Comparison of ENCODE assay signal across 8 cellular contexts in the genomic region with DNA sequence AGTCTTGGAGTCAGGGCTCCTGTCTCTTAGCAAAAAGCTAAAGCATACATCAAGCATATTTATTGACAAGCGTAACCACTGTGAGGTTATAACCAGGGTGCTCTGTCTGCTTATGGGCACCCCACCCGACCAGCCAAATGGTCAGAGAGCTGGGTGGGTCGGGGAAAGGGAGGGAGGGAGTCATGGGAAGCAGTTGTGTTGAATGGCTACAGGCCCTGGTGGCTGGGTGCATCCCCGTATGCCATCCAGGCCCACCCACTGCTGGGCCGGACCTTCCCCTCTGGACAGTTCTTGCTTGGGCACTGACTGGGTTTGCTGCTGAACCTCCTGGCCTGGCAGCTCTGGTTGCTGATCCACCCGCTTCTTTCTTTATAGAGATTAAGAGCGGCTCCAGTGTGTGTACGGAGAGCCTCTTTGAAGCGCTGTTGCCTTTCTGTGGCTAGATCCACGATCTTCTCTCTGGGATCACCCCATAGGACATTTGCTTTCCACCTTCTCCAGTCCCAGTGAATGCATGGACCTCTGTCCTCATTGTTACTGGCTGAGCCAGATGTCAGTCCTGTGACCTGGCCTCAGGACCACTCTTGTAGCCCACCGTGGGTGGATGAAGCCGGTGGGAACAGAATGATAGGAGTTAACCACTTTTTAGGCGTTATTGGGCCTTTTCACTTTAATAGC. TPM values are rescaled to one million over a fixed set of nuclear protein-coding genes. Genes with fewer than 3 reads are reported as not detected.
DNase-seq lines count a peak whose midpoint lies in the region; ATAC-seq, FAIRE-seq and TF ChIP-seq lines count a peak whose summit lies in the region.
"Had no signal": no experiment of that assay in that cellular context is flagged by ENCODE, and none has a peak within 500 bp of the region (broad histone marks: within the 10 kb centered on the region; RNA-seq: fewer than 3 reads in every experiment).

No MANE protein-coding gene starts in this region.

- H3K9ac ChIP-seq in IMR-90 (ENCODE audit: low read depth, low read length) (peak overlapping the region; percentile 81), keratinocyte (ENCODE audit: control insufficient read depth, extremely low read depth, insufficient read depth, low read length) (peak overlapping the region; percentile 77)

- H2AFZ ChIP-seq in IMR-90 (replicated peaks; ENCODE audit: low read length, poor library complexity) (peak overlapping the region; percentile 15), keratinocyte (ENCODE audit: control insufficient read depth, low read length) (no peak overlapping the region)

- no peak overlapping the region for H3K4me3 Mint-ChIP-seq in activated naive CD8-positive, alpha-beta T cell treated with anti-CD3 and anti-CD28 coated beads for 36 hours

- H3K27me3 Mint-ChIP-seq in activated naive CD8-positive, alpha-beta T cell treated with anti-CD3 and anti-CD28 coated beads for 36 hours = no peaks in the 10 kb centered on the region

- peak overlapping the region; percentile 98 for H2BK120ac ChIP-seq in IMR-90 (ENCODE audit: low read depth, low read length)

- H3K4me1 ChIP-seq in IMR-90 (ENCODE audit: control insufficient read depth, insufficient read depth, low read length) (peaks cover 52% of the 10 kb centered on the region), keratinocyte (ENCODE audit: control insufficient read depth, extremely low read depth, insufficient read depth, low read length) (peaks cover 87% of the 10 kb centered on the region), stomach (peaks cover 52 to 82% (median 67%) of the 10 kb centered on the region in 4 donors)

- peak overlapping the region; percentile 77; the same call in 2 of the 3 replicates for H2BK15ac ChIP-seq in IMR-90 (ENCODE audit: low read depth, low read length)

- peak overlapping the region; percentile 99 for H2BK20ac ChIP-seq in IMR-90 (ENCODE audit: low read depth, low read length)

- peaks cover 34% of the 10 kb centered on the region for H3K36me3 ChIP-seq in IMR-90 (ENCODE audit: control insufficient read depth, insufficient read depth, low read length)
- H3K36me3 ChIP-seq in keratinocyte (ENCODE audit: control insufficient read depth in 2 of 2, extremely low read depth in 1 of 2, insufficient read depth in 2 of 2, low read length in 2 of 2) = peaks cover 0 to 3% of the 10 kb centered on the region in 2 experiments
- no peaks in the 10 kb centered on the region for H3K36me3 ChIP-seq in stomach

- peaks cover 49% of the 10 kb centered on the region for H3K9me1 ChIP-seq in IMR-90 (ENCODE audit: insufficient read depth, low read length)
- no peaks in the 10 kb centered on the region for H3K9me1 ChIP-seq in keratinocyte (ENCODE audit: control insufficient read depth, extremely low read depth, insufficient read depth, low read length)

- H3K27me3 ChIP-seq in IMR-90 (ENCODE audit: control insufficient read depth, insufficient read depth, low read length) (no peaks in the 10 kb centered on the region), keratinocyte (ENCODE audit: control insufficient read depth, extremely low read depth, insufficient read depth, low read length) (no peaks in the 10 kb centered on the region), stomach (no peaks in the 10 kb centered on the region)

- H3K27ac ChIP-seq in IMR-90 (ENCODE audit: insufficient read depth, low read length) (peak overlapping the region; percentile 95), keratinocyte (ENCODE audit: control insufficient read depth, insufficient read depth, low read length) (peak overlapping the region; percentile 99), stomach (peak overlapping the region; percentile 11 to 86 (median 80))

- peak overlapping the region; percentile 86 for H2AK9ac ChIP-seq in IMR-90 (replicated peaks; ENCODE audit: low read depth, low read length, poor library complexity)

- in situ Hi-C loops in IMR-90 (cut with MboI; ENCODE audit: low sequenced_read_pairs) = no loop called here

- no peaks in the 10 kb centered on the region for H3K9me3 Mint-ChIP-seq in activated naive CD8-positive, alpha-beta T cell treated with anti-CD3 and anti-CD28 coated beads for 36 hours

- H3K4me3 ChIP-seq in IMR-90 (ENCODE audit: insufficient read depth, low read depth, low read length) (no peak overlapping the region), keratinocyte (ENCODE audit: control insufficient read depth in 2 of 3, extremely low read depth in 1 of 3, insufficient read depth in 2 of 3, low read depth in 1 of 3, low read length in 3 of 3) (peak overlapping the region in 2 of 3 experiments; percentile 19 to 47), stomach (no peak overlapping the region)

- H2AK5ac ChIP-seq in IMR-90 (ENCODE audit: low read depth, low read length) = peak overlapping the region; percentile 99

- H4K20me1 ChIP-seq in IMR-90 (ENCODE audit: insufficient read depth, low read length) (peaks cover 10% of the 10 kb centered on the region; the same call in 1 of the 2 replicates), keratinocyte (ENCODE audit: control insufficient read depth, extremely low read depth, insufficient read depth, low read length) (peaks cover 3% of the 10 kb centered on the region)

- DNase-seq in IMR-90 = no peak
- DNase-seq in activated naive CD8-positive, alpha-beta T cell treated with anti-CD3 and anti-CD28 coated beads for 36 hours = no peak
- no peak for DNase-seq in keratinocyte (ENCODE audit: low read depth, low spot score)
- DNase-seq in stomach = no peak
- no peak for DNase-seq in NCI-H2227 (lab: John Stamatoyannopoulos, UW; ENCODE audit: unreplicated experiment)
- DNase-seq in NCI-H524 treated with DMSO at 0.1 percent for 48 hours (lab: John Stamatoyannopoulos, UW) = no peak
- DNase-seq: substantia nigra had no signal

- peak overlapping the region; percentile 89 for H4K5ac ChIP-seq in IMR-90 (ENCODE audit: low read depth, low read length)

- dilution Hi-C loops in IMR-90 (cut with HindIII; ENCODE audit: low sequenced_read_pairs, unreplicated experiment) = no loop called here
- dilution Hi-C loops in keratinocyte (cut with MboI; ENCODE audit: extremely low pct_ligation_motif_present, low sequenced_read_pairs) = no loop called here

- BruUV-seq in IMR-90 (replicated peaks; lab: Mats Ljungman, UMichigan) = no TSS peak

- no peak for TF ChIP-seq RAD21 in IMR-90 (IDR thresholded peaks at IDR 0.05; ENCODE audit: low read length)

- peak overlapping the region; percentile 99 for H4K91ac ChIP-seq in IMR-90 (ENCODE audit: insufficient read depth, low read depth, low read length)

- CTCF ChIA-PET in IMR-90 (lab: Yijun Ruan, JAX) = interaction anchor here (1.0 to 1.2 kb wide), 2 partner anchors 16 to 178 kb away, joined by 3 read pairs; no protein-coding TSS in a partner anchor

- H3K79me2 ChIP-seq in keratinocyte (ENCODE audit: control insufficient read depth, insufficient read depth, low read length) = peaks cover 53% of the 10 kb centered on the region

- H3K79me1 ChIP-seq in IMR-90 (ENCODE audit: low read depth in 1 of 2, low read length in 2 of 2) = peaks cover 27 to 84% of the 10 kb centered on the region in 2 experiments

- intact Hi-C loops in IMR-90 (cut with micrococcal nuclease) (loop anchor here (2.0 to 5.0 kb wide), 2 partner anchors 16 to 58 kb away; partner anchors contain the start of gene SMAD3), stomach (cut with DNase I; ENCODE audit: low total_unique reads) (loop anchor here (10.0 kb wide), 1 partner anchor 60 kb away; the partner anchor contains the start of gene SMAD3)

- no CpG with 5 or more reads among the region's 13 CpGs for WGBS in IMR-90 (ENCODE audit: extremely low coverage in 2 of 2, insufficient read length in 1 of 2), 2 experiments
- WGBS in stomach, 5 donors = 64 to 71% (median 66%) methylated on average over 13 of the region's 13 CpGs

- TF ChIP-seq CTCF in IMR-90 (conservative IDR thresholded peaks at IDR 0.05; ENCODE audit: low read depth, low read length) (no peak), keratinocyte (optimal IDR thresholded peaks at IDR 0.05 in 1 of 3, IDR thresholded peaks at IDR 0.05 in 1 of 3, conservative IDR thresholded peaks at IDR 0.05 in 1 of 3; ENCODE audit: extremely low read depth in 1 of 3, insufficient read depth in 2 of 3, low read length in 3 of 3) (no peak), stomach (IDR thresholded peaks at IDR 0.05) (no peak)

- peak overlapping the region; percentile 85 for H3K18ac ChIP-seq in IMR-90 (ENCODE audit: low read depth, low read length)

- no peak for TF ChIP-seq EP300 in stomach (IDR thresholded peaks at IDR 0.05)

- H2BK5ac ChIP-seq in IMR-90 (ENCODE audit: low read depth, low read length, poor library complexity, severe bottlenecking) = peak overlapping the region; percentile 99

- peaks cover 46% of the 10 kb centered on the region for H3K4me1 Mint-ChIP-seq in activated naive CD8-positive, alpha-beta T cell treated with anti-CD3 and anti-CD28 coated beads for 36 hours

- ATAC-seq in IMR-90 (ENCODE audit: low read depth) (peak; percentile 9), HG03139 (IDR thresholded peaks at IDR 0.05; ENCODE audit: unreplicated experiment) (no peak)

- TF ChIP-seq POLR2A in IMR-90 (IDR thresholded peaks at IDR 0.05; ENCODE audit: low read depth, low read length) = no peak
- TF ChIP-seq POLR2A in stomach (IDR thresholded peaks at IDR 0.05) = no peak

- H3K4ac ChIP-seq in IMR-90 (ENCODE audit: low read depth, low read length) = peak overlapping the region; percentile 100

- peak overlapping the region; percentile 92 to 98 for H4K8ac ChIP-seq in IMR-90 (ENCODE audit: low read depth in 2 of 2, low read length in 2 of 2)

- H3K56ac ChIP-seq in IMR-90 (ENCODE audit: extremely low read depth, insufficient read depth, low read length) = peak overlapping the region; percentile 94

- H3K23ac ChIP-seq in IMR-90 (ENCODE audit: low read depth, low read length) = peak overlapping the region; percentile 98

- POLR2A ChIA-PET in IMR-90 (lab: Charles Lee; ENCODE audit: unreplicated experiment) = interaction anchor here (0.6 to 1.4 kb wide), 3 partner anchors 22 to 59 kb away, joined by 3 to 6 read pairs (median 5); partner anchors contain the start of gene SMAD3

- peak overlapping the region; percentile 97 for H3K14ac ChIP-seq in IMR-90 (replicated peaks; ENCODE audit: low read depth, low read length)

- H3K36me3 Mint-ChIP-seq in activated naive CD8-positive, alpha-beta T cell treated with anti-CD3 and anti-CD28 coated beads for 36 hours = no peaks in the 10 kb centered on the region

- H3K4me2 ChIP-seq in IMR-90 (ENCODE audit: low read depth, low read length) = peak overlapping the region; percentile 37
- H3K4me2 ChIP-seq in keratinocyte (ENCODE audit: control insufficient read depth, extremely low read depth, insufficient read depth, low read depth, low read length) = peak overlapping the region; percentile 84

- peak overlapping the region; percentile 16 for H3K27ac Mint-ChIP-seq in activated naive CD8-positive, alpha-beta T cell treated with anti-CD3 and anti-CD28 coated beads for 36 hours

- H3K9me3 ChIP-seq in IMR-90 (ENCODE audit: control insufficient read depth, insufficient read depth, low read length) (no peaks in the 10 kb centered on the region), keratinocyte (ENCODE audit: control insufficient read depth, low read depth, low read length) (no peaks in the 10 kb centered on the region), stomach (no peaks in the 10 kb centered on the region)

- no peak for FAIRE-seq in keratinocyte (lab: Jason Lieb, UNC)

RNA-seq across cellular contexts. Expression of gene SMAD3, which starts 59.6 kb away (rescaled TPM):
- 71.0 and 71.1 TPM in 2 replicates for total RNA-seq in IMR-90 (2012; rRNA removed)
- polyA plus RNA-seq in IMR-90 (2012; rRNA removed) = 177 and 194 TPM in 2 replicates
- polyA plus RNA-seq in IMR-90 (2012; cell fraction: cytosol; rRNA removed) = 153 and 181 TPM in 2 replicates
- polyA plus RNA-seq in IMR-90 (2012; cell fraction: nucleus; rRNA removed; ENCODE audit: low replicate concordance) = 378 and 409 TPM in 2 replicates
- total RNA-seq in activated naive CD8-positive, alpha-beta T cell treated with anti-CD3 and anti-CD28 coated beads for 36 hours = 10 to 100 TPM; 15.7 to 16.4 TPM
- 30.6 to 52.9 TPM (median 33.7 TPM) in 3 replicates for polyA plus RNA-seq in keratinocyte
- polyA plus RNA-seq in keratinocyte (2011; ENCODE audit: low read depth) = 8.1 TPM
- 23.9 and 26.7 TPM in 2 replicates for polyA plus RNA-seq in keratinocyte (2011; cell fraction: cytosol; rRNA removed)
- polyA plus RNA-seq in keratinocyte (2011; cell fraction: nucleus; rRNA removed) = 74.9 and 76.8 TPM in 2 replicates
- polyA plus RNA-seq in keratinocyte (2012; ENCODE audit: low replicate concordance) = 26.5 and 44.9 TPM in 2 replicates
- 45.4 to 160 TPM (median 47.7 TPM) in 3 replicates for polyA minus RNA-seq in keratinocyte
- polyA minus RNA-seq in keratinocyte (2011; cell fraction: cytosol; rRNA and poly(A)+ RNA removed) = 23.8 TPM
- 30.5 and 55.1 TPM in 2 replicates for polyA minus RNA-seq in keratinocyte (2011; cell fraction: nucleus; rRNA and poly(A)+ RNA removed)
- total RNA-seq in stomach = 100 to 1,000 TPM in 1 of 5 donors, 10 to 100 TPM in 4; 22.8 to 103 (median 48.1) TPM
- polyA plus RNA-seq in stomach = 10 to 100 TPM in 2 of 3 donors, 1 to 10 TPM in 1; 6.8 to 18.2 (median 10.7) TPM

Comparison
In these comparisons a context has a peak if more than half of its experiments do, and no peak if none do; other contexts are left out.
1. H3K4me3 ChIP-seq: peak in keratinocyte (2 of 3); none in IMR-90 (single experiment) and stomach (0 of 4).
2. Peak in every context shown above with its lines, with median percentiles within 50 percentile points of each other: H3K27ac ChIP-seq.